In genomic region chr14:76760331-76761197, GRCh38 we compare ENCODE assay signal across 9 cellular contexts. TPM values are rescaled to one million over a fixed set of nuclear protein-coding genes. Genes with fewer than 3 reads are reported as not detected.
DNase-seq lines count a peak whose midpoint lies in the region; ATAC-seq and TF ChIP-seq lines count a peak whose summit lies in the region.
"Had no signal": no experiment of that assay in that cellular context is flagged by ENCODE, and none has a peak within 500 bp of the region (broad histone marks: within the 10 kb centered on the region; RNA-seq: fewer than 3 reads in every experiment).

No MANE protein-coding gene starts in this region.

- intact Hi-C loops in mammary epithelial cell (cut with micrococcal nuclease), result no loop called here
- intact Hi-C loops in lower leg skin (cut with DNase I; ENCODE audit: low total_unique reads), result no loop called here

- CTCF ChIA-PET in SK-N-SH (lab: Yijun Ruan, JAX) (interaction anchor here (0.6 to 3.6 kb wide), 5 partner anchors 24 to 62 kb away, joined by 3 to 18 read pairs (median 4); partner anchors contain the start of gene ANGEL1), mammary epithelial cell (lab: Charles Lee; ENCODE audit: low non-redundant PET) (interaction anchor here (0.6 kb wide), 2 partner anchors 251 to 854 kb away, joined by 3 to 5 read pairs; no protein-coding TSS in a partner anchor)

- TF ChIP-seq EP300 in SK-N-SH (IDR thresholded peaks at IDR 0.05; ENCODE audit: borderline replicate concordance in 1 of 2, low read depth in 1 of 2, low read length in 1 of 2), result no peak

- WGBS in SK-N-SH (ENCODE audit: low lambda C conversion rate), result 74% methylated on average over 29 of the region's 29 CpGs
- WGBS in mammary epithelial cell (ENCODE audit: low coverage, missing lambda C conversion rate), result 58% methylated on average over 24 of the region's 29 CpGs
- WGBS in lower leg skin, 2 donors, result 44 to 57% methylated on average over 26 to 29 of the region's 29 CpGs

- TF ChIP-seq RAD21 in SK-N-SH (IDR thresholded peaks at IDR 0.05; ENCODE audit: low read length), result no peak

- H3K79me2 ChIP-seq in SK-N-SH (ENCODE audit: insufficient read depth) (no peaks in the 10 kb centered on the region), mammary epithelial cell (ENCODE audit: insufficient read depth, low read length) (no peaks in the 10 kb centered on the region)

- H3K9ac ChIP-seq in SK-N-SH, result peak overlapping the region; percentile 55; the same call in 1 of the 2 replicates
- H3K9ac ChIP-seq in mammary epithelial cell (ENCODE audit: insufficient read depth, low read length), result no peak overlapping the region

- H3F3A ChIP-seq in SK-N-SH (replicated peaks; ENCODE audit: insufficient read depth), result peaks cover 2% of the 10 kb centered on the region

- no peaks in the 10 kb centered on the region for H3K36me3 ChIP-seq in SK-N-SH (replicated peaks in 1 of 2; ENCODE audit: control insufficient read depth in 1 of 2, insufficient read depth in 2 of 2, low read length in 1 of 2)
- H3K36me3 ChIP-seq in mammary epithelial cell (ENCODE audit: insufficient read depth, low read length), result no peaks in the 10 kb centered on the region
- H3K36me3 ChIP-seq in thoracic aorta, result no peaks in the 10 kb centered on the region

- H3K27ac ChIP-seq in SK-N-SH (ENCODE audit: low read depth in 2 of 2, low read length in 1 of 2), result no peak overlapping the region; a peak in 1 of 4 replicates
- no peak overlapping the region for H3K27ac ChIP-seq in mammary epithelial cell (ENCODE audit: insufficient read depth, low read depth, low read length)
- H3K27ac ChIP-seq in thoracic aorta, result peak overlapping the region; percentile 64 to 82
- H3K27ac ChIP-seq: 22Rv1 had no signal

- peaks cover 0 to 27% of the 10 kb centered on the region in 2 experiments; a peak in 1 of 4 replicates for H3K4me1 ChIP-seq in SK-N-SH (ENCODE audit: control insufficient read depth in 1 of 2, insufficient read depth in 2 of 2, low read depth in 1 of 2, low read length in 1 of 2)
- H3K4me1 ChIP-seq in mammary epithelial cell (ENCODE audit: insufficient read depth, low read length), result peaks cover 16% of the 10 kb centered on the region
- H3K4me1 ChIP-seq in thoracic aorta (ENCODE audit: control insufficient read depth in 1 of 2, low read depth in 2 of 2), result peaks cover 13 to 39% of the 10 kb centered on the region in 2 donors

- H3K4me3 ChIP-seq in SK-N-SH (ENCODE audit: low read depth in 2 of 2, low read length in 1 of 2) (peak overlapping the region; percentile 79 to 92), mammary epithelial cell (replicated peaks in 1 of 3; ENCODE audit: insufficient read depth in 1 of 3, low read depth in 2 of 3, low read length in 3 of 3) (peak overlapping the region; percentile 37 to 74 (median 55)), lower leg skin (ENCODE audit: low read depth, poor library complexity, severe bottlenecking) (peak overlapping the region; percentile 39), thoracic aorta (peak overlapping the region; percentile 80)

- POLR2A ChIA-PET in SK-N-SH (lab: Yijun Ruan, JAX), result no interaction called here

- BruUV-seq in mammary epithelial cell (replicated peaks; lab: Mats Ljungman, UMichigan), result no TSS peak

- no peak for TF ChIP-seq POLR2A in lower leg skin (IDR thresholded peaks at IDR 0.05)

- peak overlapping the region; percentile 98 for H3K4me2 ChIP-seq in SK-N-SH
- peak overlapping the region; percentile 95 for H3K4me2 ChIP-seq in mammary epithelial cell (ENCODE audit: insufficient read depth, low read depth, low read length)

- in situ Hi-C loops in mammary epithelial cell (cut with MboI; ENCODE audit: low sequenced_read_pairs in 2 of 2), result no loop called here

- H2AFZ ChIP-seq in SK-N-SH (ENCODE audit: low read depth), result peak overlapping the region; percentile 93
- peak overlapping the region; percentile 94 for H2AFZ ChIP-seq in mammary epithelial cell (ENCODE audit: low read depth, low read length)

- H4K20me1 ChIP-seq in SK-N-SH (ENCODE audit: insufficient read depth), result no peaks in the 10 kb centered on the region
- no peaks in the 10 kb centered on the region for H4K20me1 ChIP-seq in mammary epithelial cell (ENCODE audit: insufficient read depth, low read length)

- H3K9me2 ChIP-seq in SK-N-SH, result no peaks in the 10 kb centered on the region

- H3K27me3 ChIP-seq in SK-N-SH (ENCODE audit: insufficient read depth) (no peaks in the 10 kb centered on the region), mammary epithelial cell (ENCODE audit: insufficient read depth, low read length) (peaks cover 4% of the 10 kb centered on the region), thoracic aorta (replicated peaks; ENCODE audit: insufficient read depth) (no peaks in the 10 kb centered on the region)

- peak; percentile 3 for DNase-seq in SK-N-SH
- DNase-seq in mammary epithelial cell, result no peak
- peak in 1 of 2 donors; percentile 59 for DNase-seq in lower leg skin (ENCODE audit: low spot score in 2 of 2)
- DNase-seq in thoracic aorta (ENCODE audit: low spot score), result no peak
- DNase-seq in effector CD8-positive, alpha-beta T cell (lab: John Stamatoyannopoulos, UW), result no peak

- ATAC-seq in SK-N-SH treated with all-trans-retinoic acid at 6 μM for 48 hours, result no peak
- no peak for ATAC-seq in thoracic aorta (ENCODE audit: insufficient number of reproducible peaks, low FRiP score, low read depth)
- no peak for ATAC-seq in GM21529 (IDR thresholded peaks at IDR 0.05; ENCODE audit: unreplicated experiment)
- ATAC-seq in GM21737 (IDR thresholded peaks at IDR 0.05; ENCODE audit: unreplicated experiment), result no peak

- dilution Hi-C loops in mammary epithelial cell (cut with HindIII; ENCODE audit: low sequenced_read_pairs), result no loop called here

- H3K9me3 ChIP-seq in SK-N-SH, result no peaks in the 10 kb centered on the region
- H3K9me3 ChIP-seq in mammary epithelial cell (replicated peaks; ENCODE audit: insufficient read depth, low read length), result no peaks in the 10 kb centered on the region
- no peaks in the 10 kb centered on the region for H3K9me3 ChIP-seq in thoracic aorta

- TF ChIP-seq CTCF in SK-N-SH (IDR thresholded peaks at IDR 0.05), result no peak
- TF ChIP-seq CTCF in mammary epithelial cell (conservative IDR thresholded peaks at IDR 0.05 in 1 of 2, IDR thresholded peaks at IDR 0.05 in 1 of 2; ENCODE audit: extremely low read depth in 1 of 2, insufficient read depth in 1 of 2, low read depth in 1 of 2, low read length in 2 of 2), result no peak
- TF ChIP-seq CTCF in lower leg skin (IDR thresholded peaks at IDR 0.05), result no peak
- no peak for TF ChIP-seq CTCF in thoracic aorta (IDR thresholded peaks at IDR 0.05)

TF ChIP-seq in SK-N-SH, 30 proteins besides CTCF, POLR2A, EP300 and RAD21:
- TF ChIP-seq TAF1 (IDR thresholded peaks at IDR 0.05; ENCODE audit: borderline replicate concordance, low read depth, low read length), result no peak
- no peak for TF ChIP-seq NRF1 (IDR thresholded peaks at IDR 0.05; ENCODE audit: low read depth, low read length)
- no peak for TF ChIP-seq NFIC (IDR thresholded peaks at IDR 0.05; ENCODE audit: borderline replicate concordance)
- no peak for TF ChIP-seq JUND (IDR thresholded peaks at IDR 0.05)
- no peak for TF ChIP-seq FOXM1 (IDR thresholded peaks at IDR 0.05; ENCODE audit: low read depth)

TF ChIP-seq in SK-N-SH treated with all-trans-retinoic acid at 6 μM for 48 hours, 23 proteins besides CTCF, POLR2A, EP300 and RAD21 (continues in another document):
- TF ChIP-seq ZNF565 (CRISPR knock-in tag; conservative IDR thresholded peaks at IDR 0.05; ENCODE audit: low read depth) (no peak), CSRNP3 (CRISPR knock-in tag; IDR thresholded peaks at IDR 0.05) (no peak), OSR1 (CRISPR knock-in tag; IDR thresholded peaks at IDR 0.05) (no peak), CREB5 (CRISPR knock-in tag; IDR thresholded peaks at IDR 0.05; ENCODE audit: low read depth) (no peak), TCF4 (CRISPR knock-in tag; IDR thresholded peaks at IDR 0.05; ENCODE audit: borderline replicate concordance) (no peak), RARB (CRISPR knock-in tag; IDR thresholded peaks at IDR 0.05) (no peak), TOX (CRISPR knock-in tag; IDR thresholded peaks at IDR 0.05; ENCODE audit: borderline replicate concordance) (no peak), ZNF70 (CRISPR knock-in tag; IDR thresholded peaks at IDR 0.05) (no peak), ZNF8 (CRISPR knock-in tag; IDR thresholded peaks at IDR 0.05) (no peak)

RNA-seq across cellular contexts. Expression of gene VASH1, which starts 0.7 kb away (rescaled TPM):
- polyA plus RNA-seq in SK-N-SH (2012; rRNA removed) (4.8 and 4.9 TPM in 2 replicates), mammary epithelial cell (0.74 TPM)
- polyA plus RNA-seq in SK-N-SH (2012; cell fraction: cytosol; rRNA removed), result 2.1 and 2.8 TPM in 2 replicates
- 18.6 and 33.7 TPM in 2 replicates for polyA plus RNA-seq in SK-N-SH (2012; cell fraction: nucleus; rRNA removed)
- total RNA-seq in mammary epithelial cell (1 to 10 TPM; 1.3 to 1.7 TPM), lower leg skin (1 to 10 TPM in 3 of 4 donors, under 1 TPM in 1; 0.86 to 6.9 (median 1.3) TPM), thoracic aorta (10 to 100 TPM; 21.5 to 27.7 TPM)
- polyA minus RNA-seq in mammary epithelial cell, result 1.8 TPM

RNA-seq across cellular contexts. Expression of gene ANGEL1, which starts 52.1 kb away (rescaled TPM):
- polyA plus RNA-seq in SK-N-SH (2012; rRNA removed) (14.1 and 20.7 TPM in 2 replicates), mammary epithelial cell (13.4 TPM)
- 7.5 and 9.8 TPM in 2 replicates for polyA plus RNA-seq in SK-N-SH (2012; cell fraction: cytosol; rRNA removed)
- 48.0 and 56.1 TPM in 2 replicates for polyA plus RNA-seq in SK-N-SH (2012; cell fraction: nucleus; rRNA removed)
- total RNA-seq in mammary epithelial cell (10 to 100 TPM; 12.0 to 18.2 TPM), lower leg skin (10 to 100 TPM in 2 of 4 donors, 1 to 10 TPM in 2; 5.7 to 15.3 (median 11.5) TPM), thoracic aorta (10 to 100 TPM; 19.5 to 24.5 TPM)
- 11.0 TPM for polyA minus RNA-seq in mammary epithelial cell

Comparison
In these comparisons a context has a peak if more than half of its experiments do, and no peak if none do; other contexts are left out.
1. H3K27ac ChIP-seq: peak in thoracic aorta (2 of 2); none in SK-N-SH (0 of 2) and mammary epithelial cell (single experiment).
2. Peak in every context shown above with its lines, with median percentiles within 50 percentile points of each other: H3K4me3 ChIP-seq.